In genomic region chr2:190551928-190552327, GRCh38 we compare ENCODE assay signal across 13 cellular contexts. TPM values are rescaled to one million over a fixed set of nuclear protein-coding genes. Genes with fewer than 3 reads are reported as not detected.
DNase-seq lines count a peak whose midpoint lies in the region; ATAC-seq lines count a peak whose summit lies in the region.
"Had no signal": no experiment of that assay in that cellular context is flagged by ENCODE, and none has a peak within 500 bp of the region (broad histone marks: within the 10 kb centered on the region; RNA-seq: fewer than 3 reads in every experiment).

No MANE protein-coding gene starts in this region.

- intact Hi-C loops in sciatic nerve (cut with DNase I), result no loop called here

- H3K4me3 Mint-ChIP-seq in activated T-cell treated with anti-CD3 and anti-CD28 coated beads, Interleukin-2, amount 50 U/mL, for 72 hours, result peak overlapping the region; percentile 67 to 70
- H3K4me3 Mint-ChIP-seq in activated T-cell treated with anti-CD3 and anti-CD28 coated beads, Interleukin-2, amount 50 U/mL, for 24 hours, result no peak overlapping the region
- H3K4me3 Mint-ChIP-seq in T-helper 1 cell treated with Interleukin-12 subunit alpha and Interleukin-12 subunit beta and Interleukin-4 antibody, amounts not matched to agents 30 μg/mL and 1 μg/mL, for 36 hours, result no peak overlapping the region
- H3K4me3 Mint-ChIP-seq in natural killer cell treated with Interleukin-12 subunit alpha and Interleukin-12 subunit beta and Interleukin-15 and Interleukin-18, amount 100 ng/mL, for 72 hours, result peak overlapping the region; percentile 71

- no peak overlapping the region for H3K4me3 ChIP-seq in neuronal stem cell (ENCODE audit: low read length in 2 of 2)
- H3K4me3 ChIP-seq: ovary had no signal

- no peaks in the 10 kb centered on the region for H3K9me3 ChIP-seq in neuronal stem cell (replicated peaks in 1 of 2; ENCODE audit: control insufficient read depth in 2 of 2, insufficient read depth in 1 of 2, low read depth in 1 of 2, low read length in 2 of 2)
- H3K9me3 ChIP-seq: ovary had no signal

- H3K27ac Mint-ChIP-seq in activated T-cell treated with anti-CD3 and anti-CD28 coated beads, Interleukin-2, amount 50 U/mL, for 72 hours, result peak overlapping the region; percentile 88
- no peak overlapping the region for H3K27ac Mint-ChIP-seq in activated T-cell treated with anti-CD3 and anti-CD28 coated beads, Interleukin-2, amount 50 U/mL, for 24 hours
- peak overlapping the region; percentile 49 for H3K27ac Mint-ChIP-seq in T-helper 1 cell treated with Interleukin-12 subunit alpha and Interleukin-12 subunit beta and Interleukin-4 antibody, amounts not matched to agents 30 μg/mL and 1 μg/mL, for 36 hours
- peak overlapping the region; percentile 33 to 58 for H3K27ac Mint-ChIP-seq in natural killer cell treated with Interleukin-12 subunit alpha and Interleukin-12 subunit beta and Interleukin-15 and Interleukin-18, amount 100 ng/mL, for 72 hours

- H2AFZ ChIP-seq in neuronal stem cell (ENCODE audit: low read length), result no peak overlapping the region

- H2BK15ac ChIP-seq in neuronal stem cell (ENCODE audit: low read length), result no peak overlapping the region

- no peaks in the 10 kb centered on the region for H3K79me1 ChIP-seq in neuronal stem cell (ENCODE audit: low read depth, low read length)

- H4K8ac ChIP-seq in neuronal stem cell (ENCODE audit: low read depth, low read length), result no peak overlapping the region

- peak; percentile 80 to 90 for ATAC-seq in activated T-cell treated with anti-CD3 and anti-CD28 coated beads, Interleukin-2, amount 50 U/mL, for 72 hours (replicated peaks in 1 of 2)
- ATAC-seq in HG03103 (IDR thresholded peaks at IDR 0.05; ENCODE audit: low read depth, unreplicated experiment) (peak; percentile 71), sciatic nerve (no peak)
- peak; percentile 90 to 94 for ATAC-seq in natural killer cell treated with Interleukin-12 subunit alpha and Interleukin-12 subunit beta and Interleukin-15 and Interleukin-18, amount 100 ng/mL, for 72 hours

- no peak overlapping the region for H2AK5ac ChIP-seq in neuronal stem cell (ENCODE audit: low read depth, low read length)

- no peak overlapping the region for H3K9ac ChIP-seq in neuronal stem cell (ENCODE audit: low read depth, low read length, poor library complexity)

- H3K4ac ChIP-seq in neuronal stem cell (ENCODE audit: low read length), result no peak overlapping the region

- H3K9me3 Mint-ChIP-seq in activated T-cell treated with anti-CD3 and anti-CD28 coated beads, Interleukin-2, amount 50 U/mL, for 72 hours, result peaks cover 4 to 5% of the 10 kb centered on the region in 2 donors
- peaks cover 4% of the 10 kb centered on the region for H3K9me3 Mint-ChIP-seq in activated T-cell treated with anti-CD3 and anti-CD28 coated beads, Interleukin-2, amount 50 U/mL, for 24 hours
- H3K9me3 Mint-ChIP-seq in T-helper 1 cell treated with Interleukin-12 subunit alpha and Interleukin-12 subunit beta and Interleukin-4 antibody, amounts not matched to agents 30 μg/mL and 1 μg/mL, for 36 hours, result peaks cover 11% of the 10 kb centered on the region
- H3K9me3 Mint-ChIP-seq in natural killer cell treated with Interleukin-12 subunit alpha and Interleukin-12 subunit beta and Interleukin-15 and Interleukin-18, amount 100 ng/mL, for 72 hours, result peaks cover 4% of the 10 kb centered on the region

- no peak overlapping the region for H3K18ac ChIP-seq in neuronal stem cell (ENCODE audit: low read length)

- H3K4me2 ChIP-seq in neuronal stem cell (ENCODE audit: insufficient read depth, low read length, poor library complexity, severe bottlenecking), result no peak overlapping the region

- H3K36me3 Mint-ChIP-seq in activated T-cell treated with anti-CD3 and anti-CD28 coated beads, Interleukin-2, amount 50 U/mL, for 72 hours (ENCODE audit: insufficient read depth in 2 of 2), result peaks cover 2 to 12% of the 10 kb centered on the region in 2 donors
- H3K36me3 Mint-ChIP-seq in activated T-cell treated with anti-CD3 and anti-CD28 coated beads, Interleukin-2, amount 50 U/mL, for 24 hours (ENCODE audit: low read depth), result peaks cover 4% of the 10 kb centered on the region
- H3K36me3 Mint-ChIP-seq in T-helper 1 cell treated with Interleukin-12 subunit alpha and Interleukin-12 subunit beta and Interleukin-4 antibody, amounts not matched to agents 30 μg/mL and 1 μg/mL, for 36 hours (ENCODE audit: low read depth), result peaks cover 10% of the 10 kb centered on the region
- no peaks in the 10 kb centered on the region for H3K36me3 Mint-ChIP-seq in natural killer cell treated with Interleukin-12 subunit alpha and Interleukin-12 subunit beta and Interleukin-15 and Interleukin-18, amount 100 ng/mL, for 72 hours

- no peak overlapping the region for H4K91ac ChIP-seq in neuronal stem cell (ENCODE audit: low read depth, low read length, poor library complexity)

- H2BK12ac ChIP-seq in neuronal stem cell (ENCODE audit: low read length), result no peak overlapping the region

- no peaks in the 10 kb centered on the region for H3K27me3 Mint-ChIP-seq in activated T-cell treated with anti-CD3 and anti-CD28 coated beads, Interleukin-2, amount 50 U/mL, for 72 hours (ENCODE audit: low read depth)
- H3K27me3 Mint-ChIP-seq in activated T-cell treated with anti-CD3 and anti-CD28 coated beads, Interleukin-2, amount 50 U/mL, for 24 hours, result no peaks in the 10 kb centered on the region
- no peaks in the 10 kb centered on the region for H3K27me3 Mint-ChIP-seq in T-helper 1 cell treated with Interleukin-12 subunit alpha and Interleukin-12 subunit beta and Interleukin-4 antibody, amounts not matched to agents 30 μg/mL and 1 μg/mL, for 36 hours (ENCODE audit: low read depth)
- H3K27me3 Mint-ChIP-seq in natural killer cell treated with Interleukin-12 subunit alpha and Interleukin-12 subunit beta and Interleukin-15 and Interleukin-18, amount 100 ng/mL, for 72 hours, result no peaks in the 10 kb centered on the region

- no peak overlapping the region for H3K14ac ChIP-seq in neuronal stem cell (ENCODE audit: low read length)

- DNase-seq in activated T-cell treated with anti-CD3 and anti-CD28 coated beads, Interleukin-2, amount 50 U/mL, for 72 hours, result peak; percentile 8 to 11
- no peak for DNase-seq in activated T-cell treated with anti-CD3 and anti-CD28 coated beads, Interleukin-2, amount 50 U/mL, for 24 hours
- peak; percentile 69 for DNase-seq in natural killer cell treated with Interleukin-12 subunit alpha and Interleukin-12 subunit beta and Interleukin-15 and Interleukin-18, amount 100 ng/mL, for 72 hours (ENCODE audit: low spot score)
- DNase-seq in sciatic nerve (ENCODE audit: low spot score) (no peak), neuronal stem cell (ENCODE audit: low spot score) (no peak), NCI-H510A (lab: John Stamatoyannopoulos, UW) (no peak)
- DNase-seq: activated CD4-positive, alpha-beta T cell treated with anti-CD3 and anti-CD28 coated beads for 1 hour; amygdala; islet precursor cell; NCI-H2029 treated with DMSO at 0.1 percent for 48 hours; ovary had no signal

- no peak overlapping the region for H3K27ac ChIP-seq in neuronal stem cell (replicated peaks; ENCODE audit: low read length)
- H3K27ac ChIP-seq: ovary had no signal

- no peak overlapping the region for H2BK5ac ChIP-seq in neuronal stem cell (ENCODE audit: low read length)

- no peaks in the 10 kb centered on the region for H3K27me3 ChIP-seq in neuronal stem cell (ENCODE audit: control insufficient read depth in 3 of 3, insufficient read depth in 3 of 3, low read depth in 1 of 3, low read length in 3 of 3)
- H3K27me3 ChIP-seq: ovary had no signal

- H3K4me1 ChIP-seq in neuronal stem cell (ENCODE audit: control insufficient read depth in 2 of 2, insufficient read depth in 1 of 2, low read depth in 1 of 2, low read length in 2 of 2), result no peaks in the 10 kb centered on the region

- no peak overlapping the region for H3K23ac ChIP-seq in neuronal stem cell (ENCODE audit: low read depth, low read length, poor library complexity)

- no peak overlapping the region for H2BK120ac ChIP-seq in neuronal stem cell (ENCODE audit: low read depth, low read length)

- no peaks in the 10 kb centered on the region for H3K36me3 ChIP-seq in neuronal stem cell (replicated peaks in 1 of 2; ENCODE audit: control insufficient read depth in 2 of 2, insufficient read depth in 2 of 2, low read length in 2 of 2)
- H3K36me3 ChIP-seq: ovary had no signal

- no CpG with 5 or more reads among the region's 4 CpGs for WGBS in neuronal stem cell (ENCODE audit: extremely low coverage in 2 of 2, insufficient read length in 2 of 2, insufficient replicate concordance in 1 of 2), 2 donors

- peaks cover 15% of the 10 kb centered on the region for H3K4me1 Mint-ChIP-seq in activated T-cell treated with anti-CD3 and anti-CD28 coated beads, Interleukin-2, amount 50 U/mL, for 72 hours (ENCODE audit: low read depth)
- H3K4me1 Mint-ChIP-seq in activated T-cell treated with anti-CD3 and anti-CD28 coated beads, Interleukin-2, amount 50 U/mL, for 24 hours (ENCODE audit: low read depth), result peaks cover 11% of the 10 kb centered on the region
- peaks cover 10% of the 10 kb centered on the region for H3K4me1 Mint-ChIP-seq in T-helper 1 cell treated with Interleukin-12 subunit alpha and Interleukin-12 subunit beta and Interleukin-4 antibody, amounts not matched to agents 30 μg/mL and 1 μg/mL, for 36 hours (ENCODE audit: low read depth)
- peaks cover 10 to 15% of the 10 kb centered on the region in 2 donors for H3K4me1 Mint-ChIP-seq in natural killer cell treated with Interleukin-12 subunit alpha and Interleukin-12 subunit beta and Interleukin-15 and Interleukin-18, amount 100 ng/mL, for 72 hours (ENCODE audit: low read depth in 2 of 2)

RNA-seq across cellular contexts. Expression of gene NEMP2, which starts 17.4 kb away (rescaled TPM):
- 10 to 100 TPM; 22.3 to 22.9 TPM for total RNA-seq in activated T-cell treated with anti-CD3 and anti-CD28 coated beads, Interleukin-2, amount 50 U/mL, for 72 hours
- 1 to 10 TPM; 8.3 to 9.4 TPM for total RNA-seq in natural killer cell treated with Interleukin-12 subunit alpha and Interleukin-12 subunit beta and Interleukin-15 and Interleukin-18, amount 100 ng/mL, for 72 hours
- total RNA-seq in sciatic nerve, result 5.6 TPM
- polyA plus RNA-seq in neuronal stem cell (2013, experiment 1 of 2), result 1.6 TPM
- polyA plus RNA-seq in neuronal stem cell (2013, experiment 2 of 2), result 1.9 TPM

Comparison
In these comparisons a context has a peak if more than half of its experiments do, and no peak if none do; other contexts are left out.
1. DNase-seq: peak in activated T-cell treated with anti-CD3 and anti-CD28 coated beads, Interleukin-2, amount 50 U/mL, for 72 hours (2 of 2) and natural killer cell treated with Interleukin-12 subunit alpha and Interleukin-12 subunit beta and Interleukin-15 and Interleukin-18, amount 100 ng/mL, for 72 hours (single experiment); none in activated T-cell treated with anti-CD3 and anti-CD28 coated beads, Interleukin-2, amount 50 U/mL, for 24 hours (single experiment), sciatic nerve (single experiment), neuronal stem cell (single experiment) and NCI-H510A (single experiment).
2. H3K4me3 Mint-ChIP-seq: peak in activated T-cell treated with anti-CD3 and anti-CD28 coated beads, Interleukin-2, amount 50 U/mL, for 72 hours (2 of 2) and natural killer cell treated with Interleukin-12 subunit alpha and Interleukin-12 subunit beta and Interleukin-15 and Interleukin-18, amount 100 ng/mL, for 72 hours (single experiment); none in activated T-cell treated with anti-CD3 and anti-CD28 coated beads, Interleukin-2, amount 50 U/mL, for 24 hours (single experiment) and T-helper 1 cell treated with Interleukin-12 subunit alpha and Interleukin-12 subunit beta and Interleukin-4 antibody, amounts not matched to agents 30 μg/mL and 1 μg/mL, for 36 hours (single experiment).